22 cellular contexts compared by ENCODE assay signal in the genomic region with DNA sequence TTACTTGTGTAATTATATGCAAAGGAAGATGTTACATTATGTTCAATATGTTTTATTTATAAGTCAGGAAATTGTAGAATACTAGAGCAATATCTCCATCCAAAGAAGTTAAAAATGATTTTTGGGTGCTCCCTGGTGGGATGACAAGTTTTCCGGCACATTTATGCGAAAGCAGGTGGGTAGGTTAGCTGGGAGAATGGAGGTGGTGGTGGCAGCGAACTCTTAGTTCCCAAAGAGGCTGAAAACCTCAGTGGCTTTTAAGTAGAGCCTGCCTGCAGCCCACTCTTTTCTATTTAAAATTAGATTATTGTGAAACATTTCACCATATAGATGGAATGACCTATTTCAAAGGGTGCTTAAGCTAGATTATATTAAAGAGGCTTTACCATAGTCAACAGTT. TPM values are rescaled to one million over a fixed set of nuclear protein-coding genes. Genes with fewer than 3 reads are reported as not detected.
DNase-seq lines count a peak whose midpoint lies in the region; ATAC-seq and TF ChIP-seq lines count a peak whose summit lies in the region.
"Had no signal": no experiment of that assay in that cellular context is flagged by ENCODE, and none has a peak within 500 bp of the region (broad histone marks: within the 10 kb centered on the region; RNA-seq: fewer than 3 reads in every experiment).

No MANE protein-coding gene starts in this region.

- H3K27me3 Mint-ChIP-seq in T-helper 17 cell, result no peaks in the 10 kb centered on the region
- no peaks in the 10 kb centered on the region for H3K27me3 Mint-ChIP-seq in MCF 10A (ENCODE audit: insufficient read depth, unreplicated experiment)
- H3K27me3 Mint-ChIP-seq: CD4-positive, alpha-beta T cell had no signal

- H3K4me1 ChIP-seq in ovary (ENCODE audit: insufficient read depth), result no peaks in the 10 kb centered on the region
- H3K4me1 ChIP-seq in gastrocnemius medialis, result no peaks in the 10 kb centered on the region
- H3K4me1 ChIP-seq: BE2C had no signal

- POLR2A ChIA-PET in MCF 10A (lab: Yijun Ruan, JAX), result interaction anchor here (0.5 to 1.2 kb wide), 2 partner anchors 15 to 743 kb away, joined by 3 to 4 read pairs; no protein-coding TSS in a partner anchor

- peak; percentile 33 for DNase-seq in SIG-M5 treated with dmso at 0.1 percent for 504 hours (lab: John Stamatoyannopoulos, UW; ENCODE audit: unreplicated experiment)
- no peak for DNase-seq in SIG-M5 (lab: John Stamatoyannopoulos, UW)
- peak; percentile 31 for DNase-seq in MV-4-11 (lab: John Stamatoyannopoulos, UW)
- no peak for DNase-seq in T-helper 17 cell
- DNase-seq in ovary, result no peak
- no peak for DNase-seq in MCF 10A (ENCODE audit: unreplicated experiment)
- DNase-seq in gastrocnemius medialis, result no peak
- DNase-seq: 8988T; ACHN; AML-193; BE2C; CD4-positive, alpha-beta T cell; CD8-positive, alpha-beta memory T cell; DMS53; DMS79 treated with DMSO at 0.1 percent for 48 hours; GF-D8; H9 had no signal

- TF ChIP-seq POLR2A in ovary (IDR thresholded peaks at IDR 0.05), result no peak
- no peak for TF ChIP-seq POLR2A in gastrocnemius medialis (IDR thresholded peaks at IDR 0.05)

- H3K36me3 ChIP-seq in ovary (no peaks in the 10 kb centered on the region), gastrocnemius medialis (no peaks in the 10 kb centered on the region)
- H3K36me3 ChIP-seq: BE2C had no signal

- TF ChIP-seq EP300 in ovary (IDR thresholded peaks at IDR 0.05), result no peak

- intact Hi-C loops in ovary (cut with DNase I) (no loop called here), MCF 10A (cut with micrococcal nuclease) (no loop called here), gastrocnemius medialis (cut with DNase I; ENCODE audit: low total_unique reads) (no loop called here)

- H3K4me3 ChIP-seq in ovary (no peak overlapping the region), gastrocnemius medialis (no peak overlapping the region)
- H3K4me3 ChIP-seq: A549; BLaER1 treated with 17β-estradiol and CSF1 and Interleukin-3, amounts not matched to agents 10 nM and 100 nM; GM23338 had no signal

- H3K9me3 ChIP-seq in T-helper 17 cell (ENCODE audit: control insufficient read depth, low read length, poor library complexity, severe bottlenecking), result no peaks in the 10 kb centered on the region
- no peaks in the 10 kb centered on the region for H3K9me3 ChIP-seq in ovary
- H3K9me3 ChIP-seq in gastrocnemius medialis, result no peaks in the 10 kb centered on the region
- H3K9me3 ChIP-seq: A549, BE2C had no signal

- H3K27ac ChIP-seq in ovary (no peak overlapping the region), gastrocnemius medialis (no peak overlapping the region)
- H3K27ac ChIP-seq: A549; BLaER1 treated with 17β-estradiol and CSF1 and Interleukin-3, amounts not matched to agents 10 nM and 100 nM had no signal

- no peak for ATAC-seq in T-helper 17 cell
- ATAC-seq in gastrocnemius medialis, result no peak
- ATAC-seq: A549, GM23338, HCT116 had no signal

- peaks cover 7% of the 10 kb centered on the region for H3K36me3 Mint-ChIP-seq in T-helper 17 cell (ENCODE audit: low read depth)
- H3K36me3 Mint-ChIP-seq in MCF 10A (ENCODE audit: insufficient read depth, unreplicated experiment), result no peaks in the 10 kb centered on the region

- BruUV-seq in MCF 10A (replicated peaks; lab: Mats Ljungman, UMichigan), result no TSS peak

- H3K27ac Mint-ChIP-seq in T-helper 17 cell (peak overlapping the region; percentile 34), MCF 10A (ENCODE audit: low read depth, unreplicated experiment) (no peak overlapping the region)
- H3K27ac Mint-ChIP-seq: CD14-positive monocyte; CD4-positive, alpha-beta T cell; CD8-positive, alpha-beta memory T cell; GM23338 had no signal

- 93 to 98% (median 95%) methylated on average over 3 of the region's 3 CpGs for WGBS in ovary, 3 donors

- peaks cover 9% of the 10 kb centered on the region for H3K4me1 Mint-ChIP-seq in T-helper 17 cell
- no peaks in the 10 kb centered on the region for H3K4me1 Mint-ChIP-seq in MCF 10A (ENCODE audit: insufficient read depth, unreplicated experiment)
- H3K4me1 Mint-ChIP-seq: CD14-positive monocyte; CD8-positive, alpha-beta memory T cell had no signal

- CTCF ChIA-PET in MCF 10A (lab: Yijun Ruan, JAX), result interaction anchor here (1.7 kb wide), 1 partner anchor 12 kb away, joined by 8 read pairs; no protein-coding TSS in a partner anchor

- H3K27me3 ChIP-seq in ovary (no peaks in the 10 kb centered on the region), gastrocnemius medialis (no peaks in the 10 kb centered on the region)
- H3K27me3 ChIP-seq: BE2C; BLaER1 treated with 17β-estradiol and CSF1 and Interleukin-3, amounts not matched to agents 10 nM and 100 nM had no signal

- TF ChIP-seq CTCF in ovary (IDR thresholded peaks at IDR 0.05) (no peak), MCF 10A (IDR thresholded peaks at IDR 0.05; ENCODE audit: unreplicated experiment) (no peak), gastrocnemius medialis (IDR thresholded peaks at IDR 0.05 in 4 of 5, conservative IDR thresholded peaks at IDR 0.05 in 1 of 5) (no peak)

- in situ Hi-C loops in gastrocnemius medialis (cut with MboI; ENCODE audit: low sequenced_read_pairs in 4 of 4), result loop anchor here in 1 of 4 donors (25.0 kb wide), 1 partner anchor 328 kb away; no protein-coding TSS in a partner anchor

- H3K9me3 Mint-ChIP-seq in MCF 10A (ENCODE audit: unreplicated experiment), result peaks cover 8% of the 10 kb centered on the region
- H3K9me3 Mint-ChIP-seq: CD4-positive, alpha-beta T cell; CD8-positive, alpha-beta memory T cell; GM23338 had no signal

- H3K4me3 Mint-ChIP-seq in T-helper 17 cell (no peak overlapping the region), MCF 10A (ENCODE audit: unreplicated experiment) (no peak overlapping the region)
- H3K4me3 Mint-ChIP-seq: CD14-positive monocyte; CD4-positive, alpha-beta T cell; CD8-positive, alpha-beta memory T cell; GM23338; H9 had no signal

RNA-seq across cellular contexts. Expression of gene ANKRD33B, which starts 51.8 kb away (rescaled TPM):
- total RNA-seq in T-helper 17 cell (10 to 100 TPM in 1 of 2 donors, 1 to 10 TPM in 1; 5.3 to 13.9 TPM), ovary (10 to 100 TPM in 1 of 7 donors, 1 to 10 TPM in 3, under 1 TPM in 3; 0.65 to 13.3 (median 2.3) TPM), MCF 10A (2022) (3.1 TPM in 2 replicates), gastrocnemius medialis (10 to 100 TPM in 2 of 4 donors, 1 to 10 TPM in 2; 2.2 to 38.9 (median 15.1) TPM)
- 1 to 10 TPM in 1 of 2 donors, under 1 TPM in 1; 0.85 to 1.9 TPM for polyA plus RNA-seq in ovary
- polyA plus RNA-seq: CD14-positive monocyte had no signal

Comparison
In these comparisons a context has a peak if more than half of its experiments do, and no peak if none do; other contexts are left out.
1. DNase-seq: peak in SIG-M5 treated with dmso at 0.1 percent for 504 hours (single experiment) and MV-4-11 (single experiment); none in SIG-M5 (single experiment), T-helper 17 cell (0 of 3), ovary (0 of 5), MCF 10A (single experiment) and gastrocnemius medialis (0 of 2).